13 cellular contexts compared by ENCODE assay signal in the genomic region with DNA sequence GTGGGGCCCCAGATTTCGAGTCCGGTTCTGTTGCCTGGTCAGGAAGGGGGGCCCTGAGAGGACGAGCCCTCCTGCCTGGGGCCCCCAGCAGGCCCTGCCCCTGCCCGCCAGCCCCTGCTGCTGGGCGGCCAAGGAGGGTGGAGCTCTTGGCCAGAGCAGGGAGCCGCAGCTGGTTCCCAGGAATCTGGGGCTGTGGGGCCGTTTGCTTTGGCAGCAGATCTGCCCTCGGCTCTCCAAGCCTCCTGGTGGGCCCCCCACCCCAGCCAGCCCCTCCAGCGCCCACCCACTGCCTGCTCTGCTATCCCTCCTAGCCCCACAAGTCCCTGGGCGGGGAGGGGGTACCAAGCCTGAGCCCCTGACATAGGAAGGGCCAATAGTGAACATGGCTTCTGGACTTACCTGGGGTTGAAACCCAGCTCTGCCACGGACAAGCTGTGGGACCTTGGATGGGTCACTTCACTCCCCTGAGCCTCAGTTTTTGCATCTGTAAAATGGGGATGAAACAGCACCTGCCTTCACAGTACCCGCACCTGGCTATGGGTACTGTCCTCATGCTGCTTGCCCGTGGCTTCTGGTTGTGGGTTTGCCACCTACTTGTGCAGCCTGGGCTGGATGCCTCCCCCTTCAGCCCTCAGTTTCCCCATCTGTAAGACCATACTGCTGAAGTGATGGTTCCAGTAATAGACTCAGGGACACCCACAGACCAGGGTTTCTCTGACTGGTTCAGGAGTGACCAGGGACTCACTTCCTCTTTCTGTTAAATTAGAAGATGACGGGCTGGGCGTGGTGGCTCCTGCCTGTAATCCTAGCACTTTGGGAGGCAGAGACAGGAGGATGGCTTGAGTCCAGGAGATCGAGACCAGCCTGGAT. TPM values are rescaled to one million over a fixed set of nuclear protein-coding genes. Genes with fewer than 3 reads are reported as not detected.
DNase-seq lines count a peak whose midpoint lies in the region; ATAC-seq, FAIRE-seq and TF ChIP-seq lines count a peak whose summit lies in the region.
"Had no signal": no experiment of that assay in that cellular context is flagged by ENCODE, and none has a peak within 500 bp of the region (broad histone marks: within the 10 kb centered on the region; RNA-seq: fewer than 3 reads in every experiment).

No MANE protein-coding gene starts in this region.

- POLR2A ChIA-PET in K562 (lab: Yijun Ruan, JAX): no interaction called here

- H3K9me3 Mint-ChIP-seq in neural crest cell: no peaks in the 10 kb centered on the region
- H3K9me3 Mint-ChIP-seq: activated naive CD4-positive, alpha-beta T cell treated with anti-CD3 and anti-CD28 coated beads, Interleukin-2, amount 50 U/mL, for 72 hours had no signal

- no peaks in the 10 kb centered on the region for H3K9me1 ChIP-seq in K562 (ENCODE audit: control insufficient read depth, insufficient read depth, low read length)

- H3K4me1 Mint-ChIP-seq in neural crest cell: peaks cover 15% of the 10 kb centered on the region

- DNase-seq in stimulated activated CD4-positive, alpha-beta T cell treated with anti-CD3 and anti-CD28 coated beads, Interleukin-15, amount 100 ng/mL, for 24 hours: peak; percentile 1
- DNase-seq in stimulated activated CD4-positive, alpha-beta T cell treated with anti-CD3 and anti-CD28 coated beads, Interleukin-2, amount 100 ng/mL, for 48 hours: no peak
- DNase-seq in K562 (ENCODE audit: extremely low read depth in 1 of 4, low spot score in 3 of 4): peak in 1 of 4 experiments; percentile 31
- no peak for DNase-seq in neural crest cell (ENCODE audit: low read depth, low spot score)
- no peak for DNase-seq in vagina (ENCODE audit: extremely low spot score in 2 of 2)
- DNase-seq in LoVo (ENCODE audit: low spot score): no peak
- no peak for DNase-seq in NCI-H2171 (lab: John Stamatoyannopoulos, UW)
- no peak for DNase-seq in urothelium cell line (ENCODE audit: low spot score)
- DNase-seq: activated CD4-positive, alpha-beta T cell treated with anti-CD3 and anti-CD28 coated beads, Interleukin-2, amount 50 U/mL, for 48 hours; mucosa of descending colon; NCI-H446 treated with DMSO at 0.1 percent for 48 hours had no signal

- H3K79me2 ChIP-seq in K562 (ENCODE audit: control insufficient read depth, insufficient read depth, low read length): peaks cover 9% of the 10 kb centered on the region; the same call in 2 of the 3 replicates

- TF ChIP-seq RAD21 in K562 (CRISPR knock-in tag; conservative IDR thresholded peaks at IDR 0.05 in 1 of 2, IDR thresholded peaks at IDR 0.05 in 1 of 2): no peak

- no peaks in the 10 kb centered on the region for H3K36me3 Mint-ChIP-seq in neural crest cell (ENCODE audit: low read depth)
- H3K36me3 Mint-ChIP-seq: activated naive CD4-positive, alpha-beta T cell treated with anti-CD3 and anti-CD28 coated beads, Interleukin-2, amount 50 U/mL, for 72 hours had no signal

- TF ChIP-seq CTCF in K562 (IDR thresholded peaks at IDR 0.05 in 2 of 3, conservative IDR thresholded peaks at IDR 0.05 in 1 of 3; ENCODE audit: insufficient read depth in 2 of 3, low read depth in 1 of 3, low read length in 3 of 3) (no peak), neural crest cell (conservative IDR thresholded peaks at IDR 0.05) (no peak), vagina (IDR thresholded peaks at IDR 0.05) (no peak)

- BruUV-seq in K562 (replicated peaks; lab: Mats Ljungman, UMichigan): no TSS peak

- H2AFZ ChIP-seq in K562 (ENCODE audit: low read depth, low read length): no peak overlapping the region

- in situ Hi-C loops in K562 (cut with MboI): loop anchor here (10.0 kb wide), 2 partner anchors 120 to 340 kb away; no protein-coding TSS in a partner anchor

- no peak overlapping the region for H3K4me3 Mint-ChIP-seq in neural crest cell

- no peak overlapping the region for H3K4me3 ChIP-seq in K562
- no peak overlapping the region for H3K4me3 ChIP-seq in vagina
- H3K4me3 ChIP-seq: mucosa of descending colon had no signal

- H3K27me3 Mint-ChIP-seq in neural crest cell (ENCODE audit: low read depth): no peaks in the 10 kb centered on the region

- intact Hi-C loops in K562 (cut with micrococcal nuclease) (no loop called here), vagina (cut with DNase I) (no loop called here)

- H3K4me1 ChIP-seq in K562 (replicated peaks in 1 of 2; ENCODE audit: control insufficient read depth in 2 of 2, insufficient read depth in 2 of 2, low read length in 2 of 2): peaks cover 4 to 78% of the 10 kb centered on the region in 2 experiments
- H3K4me1 ChIP-seq in vagina: peaks cover 90% of the 10 kb centered on the region

- no peak for ATAC-seq in K562
- ATAC-seq: activated naive CD4-positive, alpha-beta T cell treated with anti-CD3 and anti-CD28 coated beads, Interleukin-2, amount 50 U/mL, for 72 hours had no signal

- H4K20me1 ChIP-seq in K562 (replicated peaks; ENCODE audit: control insufficient read depth, insufficient read depth, low read length): peaks cover 15% of the 10 kb centered on the region

- WGBS in K562 (ENCODE audit: insufficient coverage, low coverage, missing lambda C conversion rate): 54% methylated on average over 9 of the region's 16 CpGs

- CTCF ChIA-PET in K562 (lab: Yijun Ruan, JAX; ENCODE audit: low intra/inter-chr PET ratio): no interaction called here

- peak overlapping the region; percentile 27 for H3K27ac Mint-ChIP-seq in neural crest cell (ENCODE audit: unreplicated experiment)
- H3K27ac Mint-ChIP-seq: activated naive CD4-positive, alpha-beta T cell treated with anti-CD3 and anti-CD28 coated beads, Interleukin-2, amount 50 U/mL, for 72 hours had no signal

- TF ChIP-seq POLR2A in K562 (conservative IDR thresholded peaks at IDR 0.05) (no peak), vagina (IDR thresholded peaks at IDR 0.05) (no peak)

- H3K36me3 ChIP-seq in K562 (ENCODE audit: control insufficient read depth, insufficient read depth, low read length): no peaks in the 10 kb centered on the region
- no peaks in the 10 kb centered on the region for H3K36me3 ChIP-seq in vagina

- H3K4me2 ChIP-seq in K562 (ENCODE audit: insufficient read depth, low read length): no peak overlapping the region

- H3K27me3 ChIP-seq in K562 (ENCODE audit: control insufficient read depth in 2 of 2, insufficient read depth in 2 of 2, low read length in 2 of 2): no peaks in the 10 kb centered on the region
- H3K27me3 ChIP-seq in vagina: no peaks in the 10 kb centered on the region

- FAIRE-seq in K562 (lab: Jason Lieb, UNC): no peak
- FAIRE-seq in urothelium cell line (lab: Jason Lieb, UNC): no peak
- FAIRE-seq: H54 had no signal

- H3K9ac ChIP-seq in K562 (ENCODE audit: insufficient read depth in 1 of 2, low read depth in 2 of 2, low read length in 2 of 2): no peak overlapping the region; a peak in 1 of 4 replicates

- H3K27ac ChIP-seq in K562 (ENCODE audit: extremely low read depth, low read depth, low read length): no peak overlapping the region
- H3K27ac ChIP-seq in vagina: peak overlapping the region; percentile 88

- H3K9me3 ChIP-seq in K562 (replicated peaks; ENCODE audit: control insufficient read depth, insufficient read depth, low read depth, low read length) (no peaks in the 10 kb centered on the region), vagina (no peaks in the 10 kb centered on the region)
- H3K9me3 ChIP-seq: mucosa of descending colon had no signal

- TF ChIP-seq EP300 in K562 (IDR thresholded peaks at IDR 0.05; ENCODE audit: low read length): no peak

RNA-seq across cellular contexts. Expression of gene GLIS2, which starts 9.2 kb away (rescaled TPM):
- total RNA-seq in K562 (2011; cell fraction: chromatin; rRNA removed; ENCODE audit: low replicate concordance): 2.1 and 6.1 TPM in 2 replicates
- 3.8 and 4.2 TPM in 2 replicates for total RNA-seq in K562 (2011; cell fraction: nucleolus; rRNA removed)
- 2.9 and 3.6 TPM in 2 replicates for total RNA-seq in K562 (2011; cell fraction: nucleoplasm; rRNA removed)
- 0.91 and 1.4 TPM in 2 replicates for total RNA-seq in K562 (2014; rRNA removed)
- 0.10 and 0.11 TPM in 2 replicates for total RNA-seq in K562 (2014; rRNA removed; fragmentation: Illumina TruSeq; extraction: Trizol)
- 0.33 and 0.68 TPM in 2 replicates for total RNA-seq in K562 (2015; rRNA removed; fragmentation: Illumina TruSeq; extraction: Trizol)
- 7.6 and 9.0 TPM in 2 replicates for total RNA-seq in K562 (2021)
- 0.57 and 1.0 TPM in 2 replicates for polyA plus RNA-seq in K562 (2011; rRNA removed)
- 1.0 and 2.2 TPM in 2 replicates for polyA plus RNA-seq in K562 (2011; cell fraction: cytosol; rRNA removed)
- 2.8 and 4.9 TPM in 2 replicates for polyA plus RNA-seq in K562 (2011; cell fraction: nucleus; rRNA removed)
- 6.8 and 7.9 TPM in 2 replicates for polyA plus RNA-seq in K562 (2012)
- 2.2 and 5.8 TPM in 2 replicates for polyA plus RNA-seq in K562 (2014; fragmentation: Illumina TruSeq; extraction: Trizol)
- polyA plus RNA-seq in K562 (2014; fragmentation: Nextera tagmentation; extraction: Ambion mirVana): under 1 TPM; 0.10 to 0.25 TPM
- 2.3 and 2.9 TPM in 2 replicates for polyA plus RNA-seq in K562 (2014; rRNA removed)
- 0.27 and 0.32 TPM in 2 replicates for polyA minus RNA-seq in K562 (2011; rRNA and poly(A)+ RNA removed)
- polyA minus RNA-seq in K562 (2011; cell fraction: cytosol; rRNA and poly(A)+ RNA removed): 3.3 and 4.6 TPM in 2 replicates
- polyA minus RNA-seq in K562 (2011; cell fraction: nucleus; rRNA and poly(A)+ RNA removed): 1.00 and 1.1 TPM in 2 replicates
- 17.2 and 17.4 TPM in 2 replicates for total RNA-seq in neural crest cell
- 6.9 TPM for total RNA-seq in vagina

RNA-seq across cellular contexts. Expression of gene PAM16, which starts 26.0 kb away (rescaled TPM):
- 70.0 and 135 TPM in 2 replicates for total RNA-seq in K562 (2011; cell fraction: chromatin; rRNA removed; ENCODE audit: low replicate concordance)
- 74.5 and 92.1 TPM in 2 replicates for total RNA-seq in K562 (2011; cell fraction: nucleolus; rRNA removed)
- 76.8 and 107 TPM in 2 replicates for total RNA-seq in K562 (2011; cell fraction: nucleoplasm; rRNA removed)
- total RNA-seq in K562 (2014; rRNA removed) (173 and 213 TPM in 2 replicates), K562 (2014; rRNA removed; fragmentation: Illumina TruSeq; extraction: Trizol) (32.6 and 38.7 TPM in 2 replicates), K562 (2015; rRNA removed; fragmentation: Illumina TruSeq; extraction: Trizol) (48.4 and 56.1 TPM in 2 replicates), K562 (2021) (123 and 150 TPM in 2 replicates), neural crest cell (36.2 and 43.3 TPM in 2 replicates), vagina (76.1 TPM)
- polyA plus RNA-seq in K562 (2011; rRNA removed) (79.3 and 88.9 TPM in 2 replicates), K562 (2014; fragmentation: Illumina TruSeq; extraction: Trizol) (49.0 and 66.3 TPM in 2 replicates), K562 (2014; fragmentation: Nextera tagmentation; extraction: Ambion mirVana) (10 to 100 TPM; 41.5 to 81.1 TPM), K562 (2014; rRNA removed) (243 and 273 TPM in 2 replicates)
- polyA plus RNA-seq in K562 (2011; cell fraction: cytosol; rRNA removed): 175 and 283 TPM in 2 replicates
- polyA plus RNA-seq in K562 (2011; cell fraction: nucleus; rRNA removed): 85.0 and 101 TPM in 2 replicates
- 96.6 and 100 TPM in 2 replicates for polyA plus RNA-seq in K562 (2012)
- 10.6 and 11.8 TPM in 2 replicates for polyA minus RNA-seq in K562 (2011; rRNA and poly(A)+ RNA removed)
- 19.8 and 22.7 TPM in 2 replicates for polyA minus RNA-seq in K562 (2011; cell fraction: cytosol; rRNA and poly(A)+ RNA removed)
- polyA minus RNA-seq in K562 (2011; cell fraction: nucleus; rRNA and poly(A)+ RNA removed): 10.8 and 13.7 TPM in 2 replicates

RNA-seq across cellular contexts. Expression of gene VASN, which starts 46.5 kb away (rescaled TPM):
- total RNA-seq in K562 (2011; cell fraction: chromatin; rRNA removed; ENCODE audit: low replicate concordance): 1.2 and 9.8 TPM in 2 replicates
- 10.1 and 15.2 TPM in 2 replicates for total RNA-seq in K562 (2011; cell fraction: nucleolus; rRNA removed)
- 3.7 and 5.7 TPM in 2 replicates for total RNA-seq in K562 (2011; cell fraction: nucleoplasm; rRNA removed)
- 1.7 and 2.2 TPM in 2 replicates for total RNA-seq in K562 (2014; rRNA removed)
- 0.06 and 0.07 TPM in 2 replicates for total RNA-seq in K562 (2014; rRNA removed; fragmentation: Illumina TruSeq; extraction: Trizol)
- 0.51 and 1.1 TPM in 2 replicates for total RNA-seq in K562 (2015; rRNA removed; fragmentation: Illumina TruSeq; extraction: Trizol)
- 2.4 and 2.5 TPM in 2 replicates for total RNA-seq in K562 (2021)
- polyA plus RNA-seq in K562 (2011; rRNA removed): 0.31 and 1.2 TPM in 2 replicates
- 0.78 and 3.2 TPM in 2 replicates for polyA plus RNA-seq in K562 (2011; cell fraction: cytosol; rRNA removed)
- 1.2 and 2.6 TPM in 2 replicates for polyA plus RNA-seq in K562 (2011; cell fraction: nucleus; rRNA removed)
- polyA plus RNA-seq in K562 (2012): 2.9 and 6.1 TPM in 2 replicates
- polyA plus RNA-seq in K562 (2014; fragmentation: Illumina TruSeq; extraction: Trizol): 0.16 and 0.42 TPM in 2 replicates
- under 1 TPM in 1 of 2 experiments, not detected in 1; 0.01 TPM for polyA plus RNA-seq in K562 (2014; fragmentation: Nextera tagmentation; extraction: Ambion mirVana)
- 0.78 and 0.90 TPM in 2 replicates for polyA plus RNA-seq in K562 (2014; rRNA removed)
- polyA minus RNA-seq in K562 (2011; rRNA and poly(A)+ RNA removed): 0.56 and 0.63 TPM in 2 replicates
- 1.1 and 2.8 TPM in 2 replicates for polyA minus RNA-seq in K562 (2011; cell fraction: cytosol; rRNA and poly(A)+ RNA removed)
- polyA minus RNA-seq in K562 (2011; cell fraction: nucleus; rRNA and poly(A)+ RNA removed): 3.4 and 6.3 TPM in 2 replicates
- 0.91 and 1.2 TPM in 2 replicates for total RNA-seq in neural crest cell
- total RNA-seq in vagina: 37.6 TPM
- total RNA-seq: activated naive CD4-positive, alpha-beta T cell treated with anti-CD3 and anti-CD28 coated beads, Interleukin-2, amount 50 U/mL, for 72 hours had no signal

RNA-seq across cellular contexts. Expression of gene TFAP4, which starts 52.3 kb away (rescaled TPM):
- total RNA-seq in K562 (2011; cell fraction: chromatin; rRNA removed; ENCODE audit: low replicate concordance): 12.1 and 23.1 TPM in 2 replicates
- 12.4 and 13.3 TPM in 2 replicates for total RNA-seq in K562 (2011; cell fraction: nucleolus; rRNA removed)
- 11.0 and 16.1 TPM in 2 replicates for total RNA-seq in K562 (2011; cell fraction: nucleoplasm; rRNA removed)
- total RNA-seq in K562 (2014; rRNA removed) (27.7 and 28.8 TPM in 2 replicates), K562 (2014; rRNA removed; fragmentation: Illumina TruSeq; extraction: Trizol) (5.6 and 7.7 TPM in 2 replicates), K562 (2015; rRNA removed; fragmentation: Illumina TruSeq; extraction: Trizol) (16.2 and 16.9 TPM in 2 replicates), K562 (2021) (31.2 and 32.8 TPM in 2 replicates), neural crest cell (36.9 and 37.9 TPM in 2 replicates), vagina (6.9 TPM)
- polyA plus RNA-seq in K562 (2011; rRNA removed) (8.5 and 15.3 TPM in 2 replicates), K562 (2014; fragmentation: Illumina TruSeq; extraction: Trizol) (10.6 and 13.6 TPM in 2 replicates), K562 (2014; fragmentation: Nextera tagmentation; extraction: Ambion mirVana) (under 1 TPM; 0.10 to 0.11 TPM), K562 (2014; rRNA removed) (19.8 and 22.6 TPM in 2 replicates)
- polyA plus RNA-seq in K562 (2011; cell fraction: cytosol; rRNA removed): 8.1 and 15.3 TPM in 2 replicates
- 12.2 and 17.2 TPM in 2 replicates for polyA plus RNA-seq in K562 (2011; cell fraction: nucleus; rRNA removed)
- polyA plus RNA-seq in K562 (2012): 15.9 and 19.7 TPM in 2 replicates
- polyA minus RNA-seq in K562 (2011; rRNA and poly(A)+ RNA removed): 14.2 and 15.3 TPM in 2 replicates
- 15.2 and 18.3 TPM in 2 replicates for polyA minus RNA-seq in K562 (2011; cell fraction: cytosol; rRNA and poly(A)+ RNA removed)
- polyA minus RNA-seq in K562 (2011; cell fraction: nucleus; rRNA and poly(A)+ RNA removed): 5.0 and 8.7 TPM in 2 replicates
